9 cellular contexts compared by ENCODE assay signal in the genomic region with DNA sequence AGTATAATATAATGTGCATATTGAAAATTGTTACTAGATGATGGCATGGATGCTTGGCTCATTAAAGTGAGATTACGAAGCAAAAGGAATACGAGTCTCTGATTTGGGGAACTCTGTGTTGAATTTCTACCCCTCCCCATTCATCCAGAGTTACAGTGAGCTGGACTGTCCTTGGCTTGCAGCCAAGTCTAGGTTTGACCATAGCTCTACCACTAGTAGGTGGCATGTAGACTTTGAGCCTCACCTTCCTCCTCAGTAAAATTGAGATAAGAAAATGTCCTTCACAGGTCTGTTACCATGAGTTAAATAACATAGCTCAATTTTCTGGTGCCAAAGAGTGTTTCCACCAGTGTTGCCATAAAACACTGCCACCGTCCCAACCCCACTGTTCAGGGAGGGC.
"Had no signal": no experiment of that assay in that cellular context is flagged by ENCODE, and none has a peak within 500 bp of the region (broad histone marks: within the 10 kb centered on the region; RNA-seq: fewer than 3 reads in every experiment).

No MANE protein-coding gene starts in this region.

- H3K4me3 ChIP-seq: GM23248 had no signal

- H2AFZ ChIP-seq: GM23248 had no signal

- H3K4me1 Mint-ChIP-seq: IgD-negative memory B cell had no signal

- H3K27ac ChIP-seq: GM23248, HL-60 had no signal

- DNase-seq: GM23248, GOT3, H9, HCEC 1CT, KG1 had no signal

- H3K36me3 Mint-ChIP-seq: IgD-negative memory B cell had no signal

- H3K9me3 Mint-ChIP-seq: H9 had no signal

- FAIRE-seq: H54, HTR-8/SVneo had no signal

- H3K27ac Mint-ChIP-seq: H9 had no signal

- H3K4me3 Mint-ChIP-seq: H9, IgD-negative memory B cell had no signal

- H3K9ac ChIP-seq: GM23248 had no signal
